Comparison of ENCODE assay signal across 1 cellular context in the genomic region with DNA sequence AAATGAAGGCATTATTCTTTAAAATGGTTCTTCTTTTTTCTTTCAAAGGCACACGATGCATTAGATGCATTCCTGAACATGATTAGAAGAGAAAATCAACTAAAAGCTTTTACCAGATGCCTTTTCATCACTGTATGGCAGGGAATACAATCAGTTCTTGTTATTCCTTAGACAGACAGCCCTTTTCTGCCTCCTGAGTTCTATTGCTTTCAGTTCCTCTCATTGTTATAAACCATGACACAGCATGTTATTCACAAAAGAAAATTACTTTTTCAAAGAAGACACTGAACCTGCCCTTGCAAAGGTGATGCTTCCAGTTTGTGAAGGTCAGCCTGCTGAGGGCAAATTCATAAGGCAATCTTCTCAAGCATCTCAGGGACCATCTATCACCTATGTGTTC.
TF ChIP-seq lines count a peak whose summit lies in the region.

No MANE protein-coding gene starts in this region.

TF ChIP-seq in SK-N-SH treated with all-trans-retinoic acid at 6 μM for 48 hours, 23 proteins besides CTCF, POLR2A, EP300 and RAD21 (continued from another document):
- TF ChIP-seq, protein P1, sequence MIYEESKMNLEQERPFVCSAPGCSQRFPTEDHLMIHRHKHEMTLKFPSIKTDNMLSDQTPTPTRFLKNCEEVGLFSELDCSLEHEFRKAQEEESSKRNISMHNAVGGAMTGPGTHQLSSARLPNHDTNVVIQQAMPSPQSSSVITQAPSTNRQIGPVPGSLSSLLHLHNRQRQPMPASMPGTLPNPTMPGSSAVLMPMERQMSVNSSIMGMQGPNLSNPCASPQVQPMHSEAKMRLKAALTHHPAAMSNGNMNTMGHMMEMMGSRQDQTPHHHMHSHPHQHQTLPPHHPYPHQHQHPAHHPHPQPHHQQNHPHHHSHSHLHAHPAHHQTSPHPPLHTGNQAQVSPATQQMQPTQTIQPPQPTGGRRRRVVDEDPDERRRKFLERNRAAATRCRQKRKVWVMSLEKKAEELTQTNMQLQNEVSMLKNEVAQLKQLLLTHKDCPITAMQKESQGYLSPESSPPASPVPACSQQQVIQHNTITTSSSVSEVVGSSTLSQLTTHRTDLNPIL (CRISPR knock-in tag; IDR thresholded peaks at IDR 0.05; ENCODE audit: low read depth) = no peak
- TF ChIP-seq ZNF8 (CRISPR knock-in tag; IDR thresholded peaks at IDR 0.05) (no peak), TOX (CRISPR knock-in tag; IDR thresholded peaks at IDR 0.05; ENCODE audit: borderline replicate concordance) (no peak), PPARA (CRISPR knock-in tag; IDR thresholded peaks at IDR 0.05; ENCODE audit: borderline replicate concordance) (no peak), ISL1 (CRISPR knock-in tag; IDR thresholded peaks at IDR 0.05) (no peak), SNAI2 (CRISPR knock-in tag; IDR thresholded peaks at IDR 0.05) (no peak), GLIS3 (CRISPR knock-in tag; IDR thresholded peaks at IDR 0.05) (no peak)
- TF ChIP-seq, protein P2, sequence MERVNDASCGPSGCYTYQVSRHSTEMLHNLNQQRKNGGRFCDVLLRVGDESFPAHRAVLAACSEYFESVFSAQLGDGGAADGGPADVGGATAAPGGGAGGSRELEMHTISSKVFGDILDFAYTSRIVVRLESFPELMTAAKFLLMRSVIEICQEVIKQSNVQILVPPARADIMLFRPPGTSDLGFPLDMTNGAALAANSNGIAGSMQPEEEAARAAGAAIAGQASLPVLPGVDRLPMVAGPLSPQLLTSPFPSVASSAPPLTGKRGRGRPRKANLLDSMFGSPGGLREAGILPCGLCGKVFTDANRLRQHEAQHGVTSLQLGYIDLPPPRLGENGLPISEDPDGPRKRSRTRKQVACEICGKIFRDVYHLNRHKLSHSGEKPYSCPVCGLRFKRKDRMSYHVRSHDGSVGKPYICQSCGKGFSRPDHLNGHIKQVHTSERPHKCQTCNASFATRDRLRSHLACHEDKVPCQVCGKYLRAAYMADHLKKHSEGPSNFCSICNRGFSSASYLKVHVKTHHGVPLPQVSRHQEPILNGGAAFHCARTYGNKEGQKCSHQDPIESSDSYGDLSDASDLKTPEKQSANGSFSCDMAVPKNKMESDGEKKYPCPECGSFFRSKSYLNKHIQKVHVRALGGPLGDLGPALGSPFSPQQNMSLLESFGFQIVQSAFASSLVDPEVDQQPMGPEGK (CRISPR knock-in tag; IDR thresholded peaks at IDR 0.05; ENCODE audit: borderline replicate concordance) = no peak
TF ChIP-seq in SK-N-SH treated with all-trans-retinoic acid at 6 μM for 48 hours: peak in this region for 0.
